Comparison of ENCODE assay signal across 11 cellular contexts in genomic region chr6:34240329-34241248, GRCh38. TPM values are rescaled to one million over a fixed set of nuclear protein-coding genes. Genes with fewer than 3 reads are reported as not detected.
DNase-seq lines count a peak whose midpoint lies in the region; ATAC-seq and TF ChIP-seq lines count a peak whose summit lies in the region.
"Had no signal": no experiment of that assay in that cellular context is flagged by ENCODE, and none has a peak within 500 bp of the region (broad histone marks: within the 10 kb centered on the region; RNA-seq: fewer than 3 reads in every experiment).

No MANE protein-coding gene starts in this region.

- no TSS peak for BruUV-seq in PC-3 (replicated peaks; lab: Mats Ljungman, UMichigan)

- no peaks in the 10 kb centered on the region for H3K27me3 ChIP-seq in PC-3 (ENCODE audit: low read length)

- no peak for ATAC-seq in activated CD4-positive, CD25-positive, alpha-beta regulatory T cell treated with anti-CD3 and anti-CD28 coated beads, Interleukin-2, amount 50 U/mL, for 24 hours
- ATAC-seq in PC-3 = no peak
- ATAC-seq in effector memory CD8-positive, alpha-beta T cell (replicated peaks) = no peak

- peak; percentile 26 for DNase-seq in activated CD4-positive, CD25-positive, alpha-beta regulatory T cell treated with anti-CD3 and anti-CD28 coated beads, Interleukin-2, amount 50 U/mL, for 72 hours
- DNase-seq in PC-3 = no peak
- no peak for DNase-seq in effector memory CD8-positive, alpha-beta T cell
- no peak for DNase-seq in progenitor cell of endocrine pancreas (ENCODE audit: low spot score, unreplicated experiment)
- DNase-seq in NCI-H2227 (lab: John Stamatoyannopoulos, UW; ENCODE audit: unreplicated experiment) = no peak
- DNase-seq in medulla oblongata (ENCODE audit: extremely low spot score) = no peak
- no peak for DNase-seq in NCI-H146 treated with DMSO at 0.1 percent for 48 hours (lab: John Stamatoyannopoulos, UW; ENCODE audit: unreplicated experiment)
- DNase-seq: ACHN; activated CD4-positive, alpha-beta T cell treated with anti-CD3 and anti-CD28 coated beads, Interleukin-2, amount 50 U/mL, for 48 hours; NCI-H1092 had no signal

- POLR2A ChIA-PET in PC-3 (lab: Charles Lee; ENCODE audit: unreplicated experiment) = no interaction called here

- TF ChIP-seq CTCF in PC-3 (conservative IDR thresholded peaks at IDR 0.05; ENCODE audit: low read depth, low read length) = no peak
- TF ChIP-seq CTCF in progenitor cell of endocrine pancreas (IDR thresholded peaks at IDR 0.05; ENCODE audit: unreplicated experiment) = no peak

- peaks cover 51% of the 10 kb centered on the region for H3K36me3 Mint-ChIP-seq in effector memory CD8-positive, alpha-beta T cell (ENCODE audit: insufficient read depth)
- peaks cover 23% of the 10 kb centered on the region for H3K36me3 Mint-ChIP-seq in progenitor cell of endocrine pancreas (ENCODE audit: insufficient read depth)

- no peaks in the 10 kb centered on the region for H3K9me3 ChIP-seq in PC-3 (ENCODE audit: low read length)

- H3K9me2 ChIP-seq in PC-3 (replicated peaks; ENCODE audit: low read length) = no peaks in the 10 kb centered on the region

- peak overlapping the region; percentile 46 to 59 for H3K27ac Mint-ChIP-seq in effector memory CD8-positive, alpha-beta T cell
- no peak overlapping the region for H3K27ac Mint-ChIP-seq in progenitor cell of endocrine pancreas

- H3K4me3 Mint-ChIP-seq in effector memory CD8-positive, alpha-beta T cell = no peak overlapping the region
- H3K4me3 Mint-ChIP-seq in progenitor cell of endocrine pancreas (ENCODE audit: low read depth) = peak overlapping the region; percentile 24

- peaks cover 33 to 34% of the 10 kb centered on the region in 2 donors for H3K4me1 Mint-ChIP-seq in effector memory CD8-positive, alpha-beta T cell (ENCODE audit: low read depth in 2 of 2)
- H3K4me1 Mint-ChIP-seq in progenitor cell of endocrine pancreas (ENCODE audit: low read depth) = peaks cover 18% of the 10 kb centered on the region

- H3K9me3 Mint-ChIP-seq in effector memory CD8-positive, alpha-beta T cell = no peaks in the 10 kb centered on the region
- no peaks in the 10 kb centered on the region for H3K9me3 Mint-ChIP-seq in progenitor cell of endocrine pancreas (ENCODE audit: low read depth)

- no peak overlapping the region for H3K27ac ChIP-seq in PC-3 (ENCODE audit: low read length)

- peaks cover 81% of the 10 kb centered on the region for H3K4me1 ChIP-seq in PC-3 (ENCODE audit: insufficient read depth, low read length)

- peak overlapping the region; percentile 94 for H3K4me3 ChIP-seq in PC-3 (ENCODE audit: low read length)

- intact Hi-C loops in PC-3 (cut with micrococcal nuclease) = no loop called here

- peaks cover 48% of the 10 kb centered on the region for H4K20me1 ChIP-seq in PC-3 (ENCODE audit: low read length)

- no peak overlapping the region for H2AFZ ChIP-seq in PC-3 (ENCODE audit: low read length)

- no peaks in the 10 kb centered on the region for H3K27me3 Mint-ChIP-seq in effector memory CD8-positive, alpha-beta T cell
- H3K27me3 Mint-ChIP-seq in progenitor cell of endocrine pancreas = no peaks in the 10 kb centered on the region

- H3F3A ChIP-seq in PC-3 (ENCODE audit: low read length, unreplicated experiment) = peaks cover 35% of the 10 kb centered on the region

- CTCF ChIA-PET in PC-3 (lab: Charles Lee) = no interaction called here

- peaks cover 55% of the 10 kb centered on the region for H3K36me3 ChIP-seq in PC-3 (ENCODE audit: low read depth, low read length)

- H3K4me2 ChIP-seq in PC-3 (ENCODE audit: low read length) = peak overlapping the region; percentile 99

- H3K9ac ChIP-seq in PC-3 (ENCODE audit: low read length) = peak overlapping the region; percentile 2; the same call in 1 of the 2 replicates

- peaks cover 57% of the 10 kb centered on the region for H3K79me2 ChIP-seq in PC-3 (ENCODE audit: low read length)

RNA-seq across cellular contexts. Expression of gene HMGA1, which starts 3.9 kb away (rescaled TPM):
- total RNA-seq in PC-3 (2014; rRNA removed) (1,115 and 1,441 TPM in 2 replicates), progenitor cell of endocrine pancreas (748 and 769 TPM in 2 replicates)

RNA-seq across cellular contexts. Expression of gene SMIM29, which starts 8.2 kb away (rescaled TPM):
- total RNA-seq in PC-3 (2014; rRNA removed) = 25.8 and 26.8 TPM in 2 replicates
- total RNA-seq in progenitor cell of endocrine pancreas = 5.1 and 5.3 TPM in 2 replicates
